Comparison of ENCODE assay signal across 22 cellular contexts in the genomic region with DNA sequence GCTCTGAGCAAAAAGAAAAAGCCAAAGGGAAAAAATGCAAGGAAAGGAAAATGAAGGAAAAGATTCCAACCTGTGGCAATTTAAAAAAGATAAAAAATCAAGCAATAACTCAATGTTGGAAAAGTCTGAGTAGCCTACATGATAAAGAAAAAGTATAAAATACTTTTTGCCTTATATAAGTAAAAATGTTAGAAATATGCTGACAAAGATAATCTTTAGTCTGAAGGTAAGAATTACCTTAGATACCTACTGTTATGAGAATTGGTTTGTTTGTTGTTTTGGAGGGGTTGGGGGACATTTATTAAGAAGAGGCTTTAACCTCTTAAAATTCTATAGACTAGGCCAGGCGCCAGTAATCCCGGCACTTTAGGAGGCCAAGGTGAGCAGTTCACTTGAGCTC. TPM values are rescaled to one million over a fixed set of nuclear protein-coding genes. Genes with fewer than 3 reads are reported as not detected.
DNase-seq lines count a peak whose midpoint lies in the region; ATAC-seq and TF ChIP-seq lines count a peak whose summit lies in the region.
"Had no signal": no experiment of that assay in that cellular context is flagged by ENCODE, and none has a peak within 500 bp of the region (broad histone marks: within the 10 kb centered on the region; RNA-seq: fewer than 3 reads in every experiment).

No MANE protein-coding gene starts in this region.

- peaks cover 98% of the 10 kb centered on the region for H3K36me3 Mint-ChIP-seq in activated T-cell treated with anti-CD3 and anti-CD28 coated beads, Interleukin-2, amount 50 U/mL, for 24 hours (ENCODE audit: low read depth)
- peaks cover 22 to 72% (median 63%) of the 10 kb centered on the region in 3 donors for H3K36me3 Mint-ChIP-seq in immature natural killer cell
- peaks cover 55 to 73% of the 10 kb centered on the region in 2 donors for H3K36me3 Mint-ChIP-seq in stimulated activated naive B cell treated with anti-CD40 and anti-IgM and Interleukin-4, amounts not matched to agents 10 μg/mL and 1 μg/mL and 100 μg/mL, for 72 hours

- H3K4me1 Mint-ChIP-seq in activated T-cell treated with anti-CD3 and anti-CD28 coated beads, Interleukin-2, amount 50 U/mL, for 24 hours (ENCODE audit: low read depth) = peaks cover 32% of the 10 kb centered on the region
- H3K4me1 Mint-ChIP-seq in immature natural killer cell = peaks cover 32 to 84% of the 10 kb centered on the region in 2 donors
- H3K4me1 Mint-ChIP-seq in stimulated activated naive B cell treated with anti-CD40 and anti-IgM and Interleukin-4, amounts not matched to agents 10 μg/mL and 1 μg/mL and 100 μg/mL, for 72 hours = peaks cover 16 to 19% of the 10 kb centered on the region in 2 donors

- no peaks in the 10 kb centered on the region for H3K9me3 Mint-ChIP-seq in activated T-cell treated with anti-CD3 and anti-CD28 coated beads, Interleukin-2, amount 50 U/mL, for 24 hours
- H3K9me3 Mint-ChIP-seq in immature natural killer cell = no peaks in the 10 kb centered on the region
- H3K9me3 Mint-ChIP-seq in stimulated activated naive B cell treated with anti-CD40 and anti-IgM and Interleukin-4, amounts not matched to agents 10 μg/mL and 1 μg/mL and 100 μg/mL, for 72 hours = no peaks in the 10 kb centered on the region
- H3K9me3 Mint-ChIP-seq: GM23338 had no signal

- H3K4me1 ChIP-seq in OCI-LY3 (ENCODE audit: low read length) = peaks cover 46% of the 10 kb centered on the region
- H3K4me1 ChIP-seq: esophagus muscularis mucosa, left lung had no signal

- no peak overlapping the region for H2AFZ ChIP-seq in OCI-LY3 (ENCODE audit: low read depth, low read length)

- no peak overlapping the region for H3K4me3 Mint-ChIP-seq in activated T-cell treated with anti-CD3 and anti-CD28 coated beads, Interleukin-2, amount 50 U/mL, for 24 hours
- no peak overlapping the region for H3K4me3 Mint-ChIP-seq in immature natural killer cell
- no peak overlapping the region for H3K4me3 Mint-ChIP-seq in stimulated activated naive B cell treated with anti-CD40 and anti-IgM and Interleukin-4, amounts not matched to agents 10 μg/mL and 1 μg/mL and 100 μg/mL, for 72 hours

- peaks cover 88% of the 10 kb centered on the region for H3K36me3 ChIP-seq in OCI-LY3 (replicated peaks; ENCODE audit: low read depth, low read length)
- H3K36me3 ChIP-seq: esophagus muscularis mucosa, MG63 had no signal

- TF ChIP-seq CTCF in OCI-LY3 (IDR thresholded peaks at IDR 0.05; ENCODE audit: low read depth, low read length) = no peak

- no peaks in the 10 kb centered on the region for H3K27me3 Mint-ChIP-seq in activated T-cell treated with anti-CD3 and anti-CD28 coated beads, Interleukin-2, amount 50 U/mL, for 24 hours
- peaks cover 0 to 6% (median 1%) of the 10 kb centered on the region in 3 donors for H3K27me3 Mint-ChIP-seq in immature natural killer cell (ENCODE audit: low read depth in 3 of 3)
- H3K27me3 Mint-ChIP-seq in stimulated activated naive B cell treated with anti-CD40 and anti-IgM and Interleukin-4, amounts not matched to agents 10 μg/mL and 1 μg/mL and 100 μg/mL, for 72 hours = no peaks in the 10 kb centered on the region

- peak overlapping the region; percentile 89 for H3K27ac Mint-ChIP-seq in activated T-cell treated with anti-CD3 and anti-CD28 coated beads, Interleukin-2, amount 50 U/mL, for 24 hours
- peak overlapping the region; percentile 51 to 71 (median 61) for H3K27ac Mint-ChIP-seq in immature natural killer cell
- H3K27ac Mint-ChIP-seq in stimulated activated naive B cell treated with anti-CD40 and anti-IgM and Interleukin-4, amounts not matched to agents 10 μg/mL and 1 μg/mL and 100 μg/mL, for 72 hours = peak overlapping the region; percentile 62

- peaks cover 98% of the 10 kb centered on the region for H4K20me1 ChIP-seq in OCI-LY3 (ENCODE audit: insufficient read depth, low read length)

- H3K27me3 ChIP-seq in OCI-LY3 (ENCODE audit: low read depth, low read length) = no peaks in the 10 kb centered on the region
- H3K27me3 ChIP-seq: left lung had no signal

- H3K27ac ChIP-seq in OCI-LY3 (ENCODE audit: low read length) = peak overlapping the region; percentile 62; the same call in 1 of the 2 replicates
- H3K27ac ChIP-seq: esophagus muscularis mucosa, skin epidermis had no signal

- peaks cover 92% of the 10 kb centered on the region for H3K79me2 ChIP-seq in OCI-LY3 (ENCODE audit: low read length)

- ATAC-seq in stimulated activated naive B cell treated with anti-CD40 and anti-IgM and Interleukin-4, amounts not matched to agents 10 μg/mL and 1 μg/mL and 100 μg/mL, for 72 hours (replicated peaks) = no peak

- DNase-seq in activated T-cell treated with anti-CD3 and anti-CD28 coated beads, Interleukin-2, amount 50 U/mL, for 24 hours = no peak
- DNase-seq in activated T-cell treated with anti-CD3 and anti-CD28 coated beads for 4 hours (no peak), immature natural killer cell (no peak), NCI-H226 (no peak), activated gamma-delta T cell treated with Interleukin-2 at 50 U/mL for 16 hours (no peak), EL (no peak)
- DNase-seq in stimulated activated naive B cell treated with anti-CD40 and anti-IgM and Interleukin-4, amounts not matched to agents 10 μg/mL and 1 μg/mL and 100 μg/mL, for 72 hours = no peak
- DNase-seq: activated T-cell treated with anti-CD3 and anti-CD28 coated beads, Interleukin-2, amount 50 U/mL, for 48 hours; anterior cingulate cortex; C1 segment of cervical spinal cord; cerebellar nuclear complex; DND-41; effector CD4-positive, alpha-beta T cell; left lung; MG63; NCI-H1436 treated with DMSO at 0.1 percent for 48 hours; NCI-H2227 treated with DMSO at 0.1 percent for 48 hours; stimulated activated CD4-positive, alpha-beta T cell treated with anti-CD3 and anti-CD28 coated beads, Interleukin-4, amount 100 ng/mL, for 1 hour had no signal

- H3K9ac ChIP-seq in OCI-LY3 (ENCODE audit: low read length) = no peak overlapping the region

- no peaks in the 10 kb centered on the region for H3K9me3 ChIP-seq in OCI-LY3 (ENCODE audit: insufficient read depth, low read length)
- H3K9me3 ChIP-seq: esophagus muscularis mucosa, left lung, MG63 had no signal

- H3K4me2 ChIP-seq in OCI-LY3 (ENCODE audit: low read length) = no peak overlapping the region

- no peak overlapping the region for H3K4me3 ChIP-seq in OCI-LY3 (ENCODE audit: low read length)
- H3K4me3 ChIP-seq: esophagus muscularis mucosa, left lung, MG63, skin epidermis had no signal

RNA-seq across cellular contexts. Expression of gene CPB2, which starts 29.7 kb away (rescaled TPM):
- polyA plus RNA-seq in immature natural killer cell = not detected

RNA-seq across cellular contexts. Expression of gene LCP1, which starts 47.5 kb away (rescaled TPM):
- 1,000 to 10,000 TPM; 1,594 to 2,414 (median 2,262) TPM for polyA plus RNA-seq in immature natural killer cell
